1 cellular context compared by ENCODE assay signal in genomic region chr10:73634397-73634796, GRCh38.
TF ChIP-seq lines count a peak whose summit lies in the region.

No MANE protein-coding gene starts in this region.

TF ChIP-seq in IMR-90, 13 proteins besides CTCF, POLR2A, EP300 and RAD21 (continued from another document):
- TF ChIP-seq BHLHE40 (IDR thresholded peaks at IDR 0.05; ENCODE audit: low read depth, low read length) (no peak), CEBPB (IDR thresholded peaks at IDR 0.05; ENCODE audit: low read depth, low read length) (no peak), FOS (IDR thresholded peaks at IDR 0.05; ENCODE audit: low read depth, low read length) (no peak), CHD1 (IDR thresholded peaks at IDR 0.05; ENCODE audit: low read depth, low read length) (no peak), MXI1 (IDR thresholded peaks at IDR 0.05; ENCODE audit: borderline replicate concordance, low read depth, low read length) (no peak), ELK1 (IDR thresholded peaks at IDR 0.05; ENCODE audit: borderline replicate concordance, low read depth, low read length) (no peak), MAZ (IDR thresholded peaks at IDR 0.05; ENCODE audit: borderline replicate concordance, low read depth, low read length) (no peak), RCOR1 (IDR thresholded peaks at IDR 0.05; ENCODE audit: insufficient replicate concordance, low read length) (no peak), SMC3 (IDR thresholded peaks at IDR 0.05; ENCODE audit: low read depth, low read length) (no peak)
- TF ChIP-seq, protein P1, sequence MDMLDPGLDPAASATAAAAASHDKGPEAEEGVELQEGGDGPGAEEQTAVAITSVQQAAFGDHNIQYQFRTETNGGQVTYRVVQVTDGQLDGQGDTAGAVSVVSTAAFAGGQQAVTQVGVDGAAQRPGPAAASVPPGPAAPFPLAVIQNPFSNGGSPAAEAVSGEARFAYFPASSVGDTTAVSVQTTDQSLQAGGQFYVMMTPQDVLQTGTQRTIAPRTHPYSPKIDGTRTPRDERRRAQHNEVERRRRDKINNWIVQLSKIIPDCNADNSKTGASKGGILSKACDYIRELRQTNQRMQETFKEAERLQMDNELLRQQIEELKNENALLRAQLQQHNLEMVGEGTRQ (IDR thresholded peaks at IDR 0.05; ENCODE audit: low read depth, low read length), result no peak
